ENCODE assay signal across 8 cellular contexts in genomic region chr2:8679827-8680731, GRCh38. TPM values are rescaled to one million over a fixed set of nuclear protein-coding genes. Genes with fewer than 3 reads are reported as not detected.
DNase-seq lines count a peak whose midpoint lies in the region; ATAC-seq and TF ChIP-seq lines count a peak whose summit lies in the region.

No MANE protein-coding gene starts in this region.

- no peak for DNase-seq in activated naive CD4-positive, alpha-beta T cell treated with anti-CD3 and anti-CD28 coated beads, Interleukin-2, amount 10 ng/mL, durations not matched to agents 7 days and 5 days
- no peak for DNase-seq in activated naive CD4-positive, alpha-beta T cell treated with Interleukin-2 at 50 U/mL for 16 hours
- DNase-seq in NCI-H526 treated with DMSO at 0.1 percent for 48 hours (lab: John Stamatoyannopoulos, UW), result peak; percentile 52
- DNase-seq in cardiac fibroblast (ENCODE audit: low read depth in 2 of 2), result peak; percentile 54 to 59
- DNase-seq in testis, result peak; percentile 52
- DNase-seq in NCI-H1436 treated with DMSO at 0.1 percent for 48 hours (lab: John Stamatoyannopoulos, UW), result no peak

- H3K9me3 Mint-ChIP-seq in activated naive CD4-positive, alpha-beta T cell treated with anti-CD3 and anti-CD28 coated beads, Interleukin-2, amount 10 ng/mL, durations not matched to agents 7 days and 5 days, result peaks cover 2% of the 10 kb centered on the region

- TF ChIP-seq CTCF in cardiac fibroblast (IDR thresholded peaks at IDR 0.05; ENCODE audit: low read depth, low read length) (no peak), liver (IDR thresholded peaks at IDR 0.05; ENCODE audit: low read depth, low read length, missing input control) (no peak), testis (IDR thresholded peaks at IDR 0.05) (no peak)

- H3K36me3 ChIP-seq in liver (ENCODE audit: control insufficient read depth in 4 of 4, insufficient read depth in 3 of 4, low read depth in 1 of 4, low read length in 3 of 4) (no peaks in the 10 kb centered on the region), testis (ENCODE audit: low read depth, missing control alignments) (no peaks in the 10 kb centered on the region)

- TF ChIP-seq RAD21 in liver (IDR thresholded peaks at IDR 0.05), result peak; percentile 1 to 48

- TF ChIP-seq POLR2A in testis (IDR thresholded peaks at IDR 0.05), result no peak

- H3K4me1 Mint-ChIP-seq in activated naive CD4-positive, alpha-beta T cell treated with anti-CD3 and anti-CD28 coated beads, Interleukin-2, amount 10 ng/mL, durations not matched to agents 7 days and 5 days, result peaks cover 63% of the 10 kb centered on the region

- peaks cover 26% of the 10 kb centered on the region for H3K36me3 Mint-ChIP-seq in activated naive CD4-positive, alpha-beta T cell treated with anti-CD3 and anti-CD28 coated beads, Interleukin-2, amount 10 ng/mL, durations not matched to agents 7 days and 5 days

- peak overlapping the region; percentile 76 for H3K4me3 Mint-ChIP-seq in activated naive CD4-positive, alpha-beta T cell treated with anti-CD3 and anti-CD28 coated beads, Interleukin-2, amount 10 ng/mL, durations not matched to agents 7 days and 5 days

- H3K4me3 ChIP-seq in cardiac fibroblast (replicated peaks in 1 of 2; ENCODE audit: low read depth in 2 of 2, low read length in 2 of 2) (peak overlapping the region; percentile 51 to 59), liver (ENCODE audit: low read depth in 1 of 3, low read length in 3 of 3) (peak overlapping the region; percentile 76 to 89 (median 87)), testis (peak overlapping the region in 1 of 2 donors; percentile 73)

- H3K9ac ChIP-seq in liver (ENCODE audit: low read depth in 1 of 2, low read length in 2 of 2), result peak overlapping the region; percentile 90 to 97

- H3K27ac ChIP-seq in liver (ENCODE audit: low read depth in 1 of 2, low read length in 2 of 2), result peak overlapping the region; percentile 100
- H3K27ac ChIP-seq in testis, result peak overlapping the region; percentile 90 to 97

- H3K27me3 ChIP-seq in liver (ENCODE audit: control insufficient read depth in 4 of 4, insufficient read depth in 4 of 4, low read length in 3 of 4), result no peaks in the 10 kb centered on the region
- H3K27me3 ChIP-seq in testis, result no peaks in the 10 kb centered on the region

- 6% methylated on average over 19 of the region's 19 CpGs for WGBS in liver
- 10 to 11% methylated on average over 19 of the region's 19 CpGs for WGBS in testis, 2 donors

- no peak for ATAC-seq in GM18909 (IDR thresholded peaks at IDR 0.05; ENCODE audit: poor library complexity, unreplicated experiment)

- H3K4me1 ChIP-seq in liver (ENCODE audit: control insufficient read depth in 4 of 4, insufficient read depth in 4 of 4, low read length in 3 of 4) (peaks cover 0 to 32% (median 9%) of the 10 kb centered on the region in 4 donors), testis (peaks cover 23% of the 10 kb centered on the region)

- intact Hi-C loops in testis (cut with DNase I; ENCODE audit: low total_unique reads), result no loop called here

- CTCF ChIA-PET in activated naive CD4-positive, alpha-beta T cell treated with anti-CD3 and anti-CD28 coated beads, Interleukin-2, amount 10 ng/mL, durations not matched to agents 7 days and 5 days (lab: Charles Lee), result interaction anchor here (0.6 to 4.1 kb wide), 6 partner anchors 136 to 1477 kb away, joined by 3 to 21 read pairs (median 4); no protein-coding TSS in a partner anchor

- H3K27ac Mint-ChIP-seq in activated naive CD4-positive, alpha-beta T cell treated with anti-CD3 and anti-CD28 coated beads, Interleukin-2, amount 10 ng/mL, durations not matched to agents 7 days and 5 days, result peak overlapping the region; percentile 84

- peaks cover 45% of the 10 kb centered on the region for H3K27me3 Mint-ChIP-seq in activated naive CD4-positive, alpha-beta T cell treated with anti-CD3 and anti-CD28 coated beads, Interleukin-2, amount 10 ng/mL, durations not matched to agents 7 days and 5 days

- no peaks in the 10 kb centered on the region for H3K9me3 ChIP-seq in liver (ENCODE audit: control insufficient read depth in 4 of 4, low read length in 3 of 4)
- H3K9me3 ChIP-seq in testis, result no peaks in the 10 kb centered on the region

TF ChIP-seq in liver, 16 proteins besides CTCF, POLR2A, EP300 and RAD21:
- TF ChIP-seq YY1 (IDR thresholded peaks at IDR 0.05), result peak; percentile 75
- TF ChIP-seq JUND (IDR thresholded peaks at IDR 0.05), result peak; percentile 33 to 78
- peak; percentile 86 for TF ChIP-seq SP1 (IDR thresholded peaks at IDR 0.05)
- TF ChIP-seq NR2F2 (IDR thresholded peaks at IDR 0.05), result no peak
- peak; percentile 99 for TF ChIP-seq TAF1 (conservative IDR thresholded peaks at IDR 0.05)
- peak; percentile 31 to 85 for TF ChIP-seq GABPA (IDR thresholded peaks at IDR 0.05 in 1 of 2, conservative IDR thresholded peaks at IDR 0.05 in 1 of 2)
- peak; percentile 81 for TF ChIP-seq FOXA1 (IDR thresholded peaks at IDR 0.05)
- peak; percentile 96 for TF ChIP-seq REST (IDR thresholded peaks at IDR 0.05)
- peak; percentile 19 for TF ChIP-seq ATF3 (IDR thresholded peaks at IDR 0.05)
- TF ChIP-seq ZBTB33 (IDR thresholded peaks at IDR 0.05), result peak; percentile 30
- peak; percentile 52 to 86 for TF ChIP-seq RXRA (IDR thresholded peaks at IDR 0.05)
- peak; percentile 92 to 97 for TF ChIP-seq EGR1 (IDR thresholded peaks at IDR 0.05; ENCODE audit: low read depth in 2 of 2)
- peak; percentile 73 for TF ChIP-seq MAX (IDR thresholded peaks at IDR 0.05)
- TF ChIP-seq HNF4G (IDR thresholded peaks at IDR 0.05), result no peak
- TF ChIP-seq FOXA2 (IDR thresholded peaks at IDR 0.05), result peak; percentile 62
- peak; percentile 47 to 71 for TF ChIP-seq HNF4A (conservative IDR thresholded peaks at IDR 0.05)
TF ChIP-seq in liver: peak in this region for 14.

RNA-seq across cellular contexts. Expression of gene ID2, which starts 1.8 kb away (rescaled TPM):
- total RNA-seq in liver (100 to 1,000 TPM; 216 to 274 TPM), testis (10 to 100 TPM; 48.8 to 87.2 TPM)
- polyA plus RNA-seq in liver (100 to 1,000 TPM; 149 to 488 TPM), testis (ENCODE audit: insufficient read depth, low read depth, low replicate concordance) (31.3 TPM)

Comparison
In these comparisons a context has a peak if more than half of its experiments do, and no peak if none do; other contexts are left out.
1. DNase-seq: peak in NCI-H526 treated with DMSO at 0.1 percent for 48 hours (single experiment), cardiac fibroblast (2 of 2) and testis (single experiment); none in activated naive CD4-positive, alpha-beta T cell treated with anti-CD3 and anti-CD28 coated beads, Interleukin-2, amount 10 ng/mL, durations not matched to agents 7 days and 5 days (single experiment), activated naive CD4-positive, alpha-beta T cell treated with Interleukin-2 at 50 U/mL for 16 hours (single experiment) and NCI-H1436 treated with DMSO at 0.1 percent for 48 hours (single experiment).